In genomic region chr19:6925801-6926751, GRCh38 we compare ENCODE assay signal across 9 cellular contexts. TPM values are rescaled to one million over a fixed set of nuclear protein-coding genes. Genes with fewer than 3 reads are reported as not detected.
DNase-seq lines count a peak whose midpoint lies in the region; ATAC-seq and TF ChIP-seq lines count a peak whose summit lies in the region.
"Had no signal": no experiment of that assay in that cellular context is flagged by ENCODE, and none has a peak within 500 bp of the region (broad histone marks: within the 10 kb centered on the region; RNA-seq: fewer than 3 reads in every experiment).

No MANE protein-coding gene starts in this region.

- H3F3A ChIP-seq in DOHH2 (ENCODE audit: control insufficient read depth, insufficient read depth): no peaks in the 10 kb centered on the region

- no peaks in the 10 kb centered on the region; the same call in none of the 2 replicates for H3K27me3 Mint-ChIP-seq in HFFc6 (ENCODE audit: insufficient read depth)
- no peaks in the 10 kb centered on the region for H3K27me3 Mint-ChIP-seq in activated CD4-positive, alpha-beta memory T cell treated with anti-CD3 and anti-CD28 coated beads for 36 hours

- H4K20me1 ChIP-seq in DOHH2 (ENCODE audit: control insufficient read depth, insufficient read depth, low read depth, low read length): no peaks in the 10 kb centered on the region

- ATAC-seq in GM18520 (IDR thresholded peaks at IDR 0.05; ENCODE audit: unreplicated experiment): no peak
- no peak for ATAC-seq in GM18511 (IDR thresholded peaks at IDR 0.05; ENCODE audit: unreplicated experiment)
- ATAC-seq: Right ventricle myocardium inferior had no signal

- H3K9ac ChIP-seq in parathyroid adenoma: no peak overlapping the region

- CTCF ChIA-PET in activated CD4-positive, alpha-beta memory T cell treated with anti-CD3 and anti-CD28 coated beads for 36 hours (lab: Charles Lee): interaction anchor here (0.5 to 1.5 kb wide), 10 partner anchors 20 to 413 kb away, joined by 3 to 6 read pairs (median 4); no protein-coding TSS in a partner anchor

- H3K27ac ChIP-seq in DOHH2 (ENCODE audit: low read depth, low read length) (no peak overlapping the region), parathyroid adenoma (no peak overlapping the region)

- H3K79me2 ChIP-seq in DOHH2 (ENCODE audit: control insufficient read depth, low read length): no peaks in the 10 kb centered on the region
- no peaks in the 10 kb centered on the region for H3K79me2 ChIP-seq in parathyroid adenoma

- POLR2A ChIA-PET in activated CD4-positive, alpha-beta memory T cell treated with anti-CD3 and anti-CD28 coated beads for 36 hours (lab: Charles Lee): no interaction called here

- TF ChIP-seq CTCF in DOHH2 (IDR thresholded peaks at IDR 0.05; ENCODE audit: low read depth, low read length, poor library complexity, severe bottlenecking) (peak; percentile 34), HFFc6 (IDR thresholded peaks at IDR 0.05) (peak; percentile 39; the same call in 1 of the 2 replicates), parathyroid adenoma (IDR thresholded peaks at IDR 0.05) (peak; percentile 19)

- H3K4me3 Mint-ChIP-seq in HFFc6: peak overlapping the region; percentile 58; the same call in 1 of the 2 replicates
- peak overlapping the region; percentile 64 for H3K4me3 Mint-ChIP-seq in activated CD4-positive, alpha-beta memory T cell treated with anti-CD3 and anti-CD28 coated beads for 36 hours

- H3K4me3 ChIP-seq in DOHH2 (ENCODE audit: low read length): no peak overlapping the region
- H3K4me3 ChIP-seq in parathyroid adenoma (ENCODE audit: low read depth, low read length): no peak overlapping the region

- H3K36me3 ChIP-seq in DOHH2 (ENCODE audit: control insufficient read depth, low read length): no peaks in the 10 kb centered on the region
- no peaks in the 10 kb centered on the region for H3K36me3 ChIP-seq in parathyroid adenoma (ENCODE audit: control insufficient read depth, insufficient read depth, low read length)

- H3K9me3 Mint-ChIP-seq in HFFc6: peaks cover 39% of the 10 kb centered on the region
- peaks cover 18% of the 10 kb centered on the region for H3K9me3 Mint-ChIP-seq in activated CD4-positive, alpha-beta memory T cell treated with anti-CD3 and anti-CD28 coated beads for 36 hours

- peak overlapping the region; percentile 38 for H2AFZ ChIP-seq in parathyroid adenoma

- no peaks in the 10 kb centered on the region for H3K4me1 Mint-ChIP-seq in HFFc6 (ENCODE audit: low read depth)
- H3K4me1 Mint-ChIP-seq in activated CD4-positive, alpha-beta memory T cell treated with anti-CD3 and anti-CD28 coated beads for 36 hours (ENCODE audit: low read depth): peaks cover 13% of the 10 kb centered on the region

- H3K9me3 ChIP-seq in DOHH2 (ENCODE audit: control insufficient read depth, insufficient read depth, low read length): 0 out of 2 replicates have a peak, but pooled peaks cover 4% of the 10 kb centered on the region
- no peaks in the 10 kb centered on the region for H3K9me3 ChIP-seq in parathyroid adenoma (ENCODE audit: control insufficient read depth, low read length)

- no peak overlapping the region for H3K4me2 ChIP-seq in DOHH2 (ENCODE audit: low read length)
- H3K4me2 ChIP-seq in parathyroid adenoma (ENCODE audit: low read length): no peak overlapping the region

- H3K4me1 ChIP-seq in DOHH2 (ENCODE audit: control insufficient read depth, low read length): no peaks in the 10 kb centered on the region
- H3K4me1 ChIP-seq in parathyroid adenoma: no peaks in the 10 kb centered on the region

- H3K27me3 ChIP-seq in DOHH2 (ENCODE audit: control insufficient read depth, low read length) (no peaks in the 10 kb centered on the region), parathyroid adenoma (ENCODE audit: control insufficient read depth, insufficient read depth, low read length) (no peaks in the 10 kb centered on the region)

- DNase-seq in HFFc6: no peak
- peak; percentile 57 for DNase-seq in activated CD4-positive, alpha-beta memory T cell treated with anti-CD3 and anti-CD28 coated beads for 36 hours
- no peak for DNase-seq in GOT3 (lab: John Stamatoyannopoulos, UW)
- DNase-seq in cerebellar nuclear complex (lab: John Stamatoyannopoulos, UW): no peak

- H3K27ac Mint-ChIP-seq in HFFc6: no peak overlapping the region
- H3K27ac Mint-ChIP-seq in activated CD4-positive, alpha-beta memory T cell treated with anti-CD3 and anti-CD28 coated beads for 36 hours: peak overlapping the region; percentile 70

- intact Hi-C loops in activated CD4-positive, alpha-beta memory T cell treated with anti-CD3 and anti-CD28 coated beads for 36 hours (cut with micrococcal nuclease): no loop called here

- H3K9me2 ChIP-seq in DOHH2 (replicated peaks; ENCODE audit: control insufficient read depth, low read length): no peaks in the 10 kb centered on the region

- peaks cover 5% of the 10 kb centered on the region for H3K36me3 Mint-ChIP-seq in HFFc6 (ENCODE audit: low read depth)
- H3K36me3 Mint-ChIP-seq in activated CD4-positive, alpha-beta memory T cell treated with anti-CD3 and anti-CD28 coated beads for 36 hours: peaks cover 14% of the 10 kb centered on the region

RNA-seq across cellular contexts. Expression of gene ADGRE1, which starts 38.7 kb away (rescaled TPM):
- under 1 TPM in 4 of 6 experiments, not detected in 2; 0.14 to 0.33 (median 0.23) TPM for total RNA-seq in HFFc6 (2021; fragmentation: NEBNext Ultra II Directional; extraction: Animal tissue kit (Norgen Biotek cat#: 25700))
- total RNA-seq in activated CD4-positive, alpha-beta memory T cell treated with anti-CD3 and anti-CD28 coated beads for 36 hours: 1 to 10 TPM; 6.6 to 6.8 TPM

Comparison
In these comparisons a context has a peak if more than half of its experiments do, and no peak if none do; other contexts are left out.
1. RNA of gene ADGRE1, which starts 38.7 kb away (total RNA-seq): 6.6 to 6.8 TPM in activated CD4-positive, alpha-beta memory T cell treated with anti-CD3 and anti-CD28 coated beads for 36 hours; 0.14 to 0.33 TPM in HFFc6; every median in the first group is over 4 times any median in the second.
2. Peak in every context shown above with its lines, with median percentiles within 50 percentile points of each other: CTCF ChIP-seq.